1 cellular context compared by ENCODE assay signal in genomic region chr12:9647825-9648700, GRCh38.
TF ChIP-seq lines count a peak whose summit lies in the region.

No MANE protein-coding gene starts in this region.

TF ChIP-seq in HEK293, 187 proteins besides CTCF, POLR2A, EP300 and RAD21 (continued from another document):
- peak; percentile 94 for TF ChIP-seq ZNF692 (tag by site-specific recombination; IDR thresholded peaks at IDR 0.05)
- peak; percentile 40; the same call in 1 of the 2 replicates for TF ChIP-seq KLF16 (tag by site-specific recombination; IDR thresholded peaks at IDR 0.05)
- TF ChIP-seq ZNF785 (tag by site-specific recombination; IDR thresholded peaks at IDR 0.05) = no peak
- no peak for TF ChIP-seq ZNF19 (tag by site-specific recombination; IDR thresholded peaks at IDR 0.05; ENCODE audit: low read depth)
- TF ChIP-seq ZNF394 (tag by site-specific recombination; IDR thresholded peaks at IDR 0.05; ENCODE audit: borderline replicate concordance) = peak; percentile 39; the same call in 1 of the 2 replicates
- peak; percentile 94 for TF ChIP-seq KLF10 (tag by site-specific recombination; IDR thresholded peaks at IDR 0.05)
- no peak for TF ChIP-seq ZNF404 (tag by site-specific recombination; IDR thresholded peaks at IDR 0.05)
- 0 out of 2 replicates have a peak, but pooled peaks have one; percentile 11 for TF ChIP-seq ZBTB44 (tag by site-specific recombination; IDR thresholded peaks at IDR 0.05)
- peak; percentile 89 for TF ChIP-seq ZFP69B (tag by site-specific recombination; IDR thresholded peaks at IDR 0.05)
- no peak for TF ChIP-seq RBAK (tag by site-specific recombination; IDR thresholded peaks at IDR 0.05)
- TF ChIP-seq ZNF266 (tag by site-specific recombination; IDR thresholded peaks at IDR 0.05; ENCODE audit: low read depth) = no peak
- peak; percentile 87 for TF ChIP-seq SP3 (tag by site-specific recombination; IDR thresholded peaks at IDR 0.05)
- TF ChIP-seq PRDM6 (tag by site-specific recombination; IDR thresholded peaks at IDR 0.05) = no peak
- no peak for TF ChIP-seq AEBP2 (tag by site-specific recombination; IDR thresholded peaks at IDR 0.05; ENCODE audit: borderline replicate concordance)
- no peak for TF ChIP-seq ZNF433 (tag by site-specific recombination; IDR thresholded peaks at IDR 0.05; ENCODE audit: low read depth)
- no peak for TF ChIP-seq BCL6B (tag by site-specific recombination; IDR thresholded peaks at IDR 0.05)
- no peak for TF ChIP-seq ZNF473 (tag by site-specific recombination; IDR thresholded peaks at IDR 0.05)
- peak; percentile 15; the same call in 1 of the 2 replicates for TF ChIP-seq ZBTB17 (tag by site-specific recombination; IDR thresholded peaks at IDR 0.05)
- TF ChIP-seq GLIS1 (tag by site-specific recombination; IDR thresholded peaks at IDR 0.05) = peak; percentile 79
- peak; percentile 59 for TF ChIP-seq ZNF335 (tag by site-specific recombination; conservative IDR thresholded peaks at IDR 0.05)
- TF ChIP-seq ZNF221 (tag by site-specific recombination; IDR thresholded peaks at IDR 0.05; ENCODE audit: borderline replicate concordance) = no peak
- no peak for TF ChIP-seq ZNF2 (tag by site-specific recombination; IDR thresholded peaks at IDR 0.05)
- TF ChIP-seq GLIS2 (tag by site-specific recombination; IDR thresholded peaks at IDR 0.05) = peak; percentile 96
- no peak for TF ChIP-seq ZNF776 (tag by site-specific recombination; IDR thresholded peaks at IDR 0.05; ENCODE audit: borderline replicate concordance)
- peak; percentile 58; the same call in 1 of the 2 replicates for TF ChIP-seq ZEB2 (tag by site-specific recombination; IDR thresholded peaks at IDR 0.05)
- 0 out of 2 replicates have a peak, but pooled peaks have one; percentile 12 for TF ChIP-seq ZNF324 (tag by site-specific recombination; IDR thresholded peaks at IDR 0.05)
- TF ChIP-seq ZNF514 (tag by site-specific recombination; IDR thresholded peaks at IDR 0.05) = no peak
- no peak for TF ChIP-seq ZNF211 (tag by site-specific recombination; IDR thresholded peaks at IDR 0.05; ENCODE audit: low read depth)
- no peak for TF ChIP-seq ZNF544 (tag by site-specific recombination; IDR thresholded peaks at IDR 0.05)
- TF ChIP-seq ZNF639 (tag by site-specific recombination; IDR thresholded peaks at IDR 0.05) = no peak
- no peak for TF ChIP-seq ZBTB48 (tag by site-specific recombination; IDR thresholded peaks at IDR 0.05)
- peak; percentile 65; the same call in 1 of the 2 replicates for TF ChIP-seq ZBTB20 (tag by site-specific recombination; IDR thresholded peaks at IDR 0.05)
- no peak for TF ChIP-seq ELK4 (IDR thresholded peaks at IDR 0.05; ENCODE audit: borderline replicate concordance, low read depth, low read length)
- peak; percentile 59 for TF ChIP-seq OSR2 (tag by site-specific recombination; IDR thresholded peaks at IDR 0.05)
- TF ChIP-seq ZNF148 (tag by site-specific recombination; IDR thresholded peaks at IDR 0.05; ENCODE audit: borderline replicate concordance) = no peak
- TF ChIP-seq ZBTB11 (tag by site-specific recombination; conservative IDR thresholded peaks at IDR 0.05; ENCODE audit: low read depth) = peak; percentile 93
- no peak for TF ChIP-seq ZNF549 (tag by site-specific recombination; IDR thresholded peaks at IDR 0.05)
- peak; percentile 59; the same call in 1 of the 2 replicates for TF ChIP-seq KLF1 (tag by site-specific recombination; IDR thresholded peaks at IDR 0.05)
- TF ChIP-seq ZNF521 (tag by site-specific recombination; IDR thresholded peaks at IDR 0.05) = no peak
- TF ChIP-seq ZBTB10 (tag by site-specific recombination; IDR thresholded peaks at IDR 0.05) = peak; percentile 26; the same call in 1 of the 2 replicates
- TF ChIP-seq ZNF747 (tag by site-specific recombination; IDR thresholded peaks at IDR 0.05) = no peak
- TF ChIP-seq ZNF24 (tag by site-specific recombination; IDR thresholded peaks at IDR 0.05) = no peak
